In the genomic region with DNA sequence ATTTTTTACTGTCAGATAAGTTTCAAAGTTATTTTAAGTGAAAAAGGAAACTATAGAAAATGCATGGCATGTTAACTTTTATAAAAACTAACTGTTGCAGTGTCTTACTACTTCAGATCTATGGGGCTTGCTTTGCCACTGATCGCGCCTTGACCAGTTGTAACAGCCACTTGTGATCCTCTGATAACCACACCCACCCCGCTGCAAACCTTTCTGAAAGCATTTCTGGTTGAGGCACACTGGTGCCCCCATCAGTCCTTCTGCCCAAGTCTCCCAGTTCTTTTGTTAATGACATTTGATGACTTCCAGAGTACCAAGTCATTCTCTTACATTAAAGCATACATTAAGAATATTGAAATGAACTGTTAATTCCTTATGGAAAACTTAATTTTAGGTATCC, we compare ENCODE assay signal across 1 cellular context.
TF ChIP-seq lines count a peak whose summit lies in the region.

No MANE protein-coding gene starts in this region.

TF ChIP-seq in GM12878, 131 proteins besides CTCF, POLR2A, EP300 and RAD21 (continued from another document):
- no peak for TF ChIP-seq SKIL (IDR thresholded peaks at IDR 0.05; ENCODE audit: low read depth, poor library complexity, severe bottlenecking)
